In genomic region chr3:189146842-189147241, GRCh38 we compare ENCODE assay signal across 14 cellular contexts.
"Had no signal": no experiment of that assay in that cellular context is flagged by ENCODE, and none has a peak within 500 bp of the region (broad histone marks: within the 10 kb centered on the region; RNA-seq: fewer than 3 reads in every experiment).

No MANE protein-coding gene starts in this region.

- H3K27me3 Mint-ChIP-seq: activated CD4-positive, alpha-beta memory T cell treated with anti-CD3 and anti-CD28 coated beads for 36 hours; activated naive CD8-positive, alpha-beta T cell; central memory CD8-positive, alpha-beta T cell had no signal

- ATAC-seq: heart left ventricle had no signal

- H3K4me3 ChIP-seq: heart left ventricle, upper lobe of left lung had no signal

- H3K4me3 Mint-ChIP-seq: activated CD4-positive, alpha-beta memory T cell treated with anti-CD3 and anti-CD28 coated beads for 36 hours; activated naive CD8-positive, alpha-beta T cell; brain; central memory CD8-positive, alpha-beta T cell had no signal

- H3K27ac Mint-ChIP-seq: activated CD4-positive, alpha-beta memory T cell treated with anti-CD3 and anti-CD28 coated beads for 36 hours; activated naive CD8-positive, alpha-beta T cell; brain had no signal

- H3K27me3 ChIP-seq: heart left ventricle, upper lobe of left lung had no signal

- H3K9me3 ChIP-seq: heart left ventricle, upper lobe of left lung had no signal

- H3K36me3 Mint-ChIP-seq: activated CD4-positive, alpha-beta memory T cell treated with anti-CD3 and anti-CD28 coated beads for 36 hours; activated naive CD8-positive, alpha-beta T cell; brain had no signal

- H3K9me3 Mint-ChIP-seq: activated CD4-positive, alpha-beta memory T cell treated with anti-CD3 and anti-CD28 coated beads for 36 hours; central memory CD8-positive, alpha-beta T cell had no signal

- H3K27ac ChIP-seq: upper lobe of left lung had no signal

- DNase-seq: activated CD4-positive, alpha-beta memory T cell treated with anti-CD3 and anti-CD28 coated beads for 36 hours; activated CD4-positive, alpha-beta T cell treated with anti-CD3 and anti-CD28 coated beads for 1 hour; activated gamma-delta T cell; activated T-cell treated with anti-CD3 and anti-CD28 coated beads, Interleukin-2, amount 50 U/mL, for 48 hours; amygdala; cortex of kidney; effector CD8-positive, alpha-beta T cell; heart left ventricle; stimulated activated CD4-positive, alpha-beta T cell treated with anti-CD3 and anti-CD28 coated beads, Interleukin-2, amount 100 ng/mL, for 48 hours; stimulated activated naive CD4-positive, alpha-beta T cell treated with Interleukin-2 at 50 U/mL for 16 hours; upper lobe of left lung had no signal
